ENCODE assay signal across 8 cellular contexts in genomic region chr9:19408693-19409405, GRCh38. TPM values are rescaled to one million over a fixed set of nuclear protein-coding genes. Genes with fewer than 3 reads are reported as not detected.
A peak's percentile ranks its signal among the peaks of the same experiment; 100 is the strongest.
DNase-seq lines count a peak whose midpoint lies in the region; ATAC-seq and TF ChIP-seq lines count a peak whose summit lies in the region.

ACER2 (plus strand) TSS chr9:19409009; CDS start chr9:19409085, 76 bp downstream.

- DNase-seq in AG09309 (ENCODE audit: low read depth) (no peak), NCI-H2196 treated with DMSO at 0.1 percent for 48 hours (lab: John Stamatoyannopoulos, UW; ENCODE audit: unreplicated experiment) (peak; percentile 78), activated B cell treated with CpG ODN at 0.5 μM for 24 hours (peak; percentile 99), caudate nucleus (lab: John Stamatoyannopoulos, UW) (peak; percentile 22 to 97 (median 83)), iris pigment epithelial cell (ENCODE audit: low read depth) (peak; percentile 89)
- DNase-seq in stimulated activated CD4-positive, alpha-beta T cell treated with anti-CD3 and anti-CD28 coated beads, Interleukin-12 subunit alpha, Interleukin-12 subunit beta, amount 100 ng/mL, for 24 hours (ENCODE audit: low read depth in 2 of 2): peak; percentile 85 to 92

- POLR2A ChIA-PET in activated B cell treated with CpG ODN at 0.5 μM for 24 hours (lab: Charles Lee): interaction anchor here (0.6 to 1.3 kb wide), 4 partner anchors 29 to 283 kb away, joined by 3 to 12 read pairs (median 3); partner anchors contain the start of gene RPS6

- no peaks in the 10 kb centered on the region for H3K27me3 Mint-ChIP-seq in activated B cell treated with CpG ODN at 0.5 μM for 24 hours

- peak within 1 kb of the TSS; percentile 69 for H3K27ac Mint-ChIP-seq in activated B cell treated with CpG ODN at 0.5 μM for 24 hours

- peak; percentile 24 for TF ChIP-seq CTCF in AG09309 (IDR thresholded peaks at IDR 0.05; ENCODE audit: control insufficient read depth, insufficient read depth, low read depth, low read length, missing control alignments)
- no peak for TF ChIP-seq CTCF in activated B cell treated with CpG ODN at 0.5 μM for 24 hours (IDR thresholded peaks at IDR 0.05)

- peak within 1 kb of the TSS; percentile 94 for H3K4me3 Mint-ChIP-seq in activated B cell treated with CpG ODN at 0.5 μM for 24 hours

- peak within 1 kb of the TSS; percentile 90 for H3K27ac ChIP-seq in caudate nucleus (ENCODE audit: low read depth, low read length)

- CTCF ChIA-PET in activated B cell treated with CpG ODN at 0.5 μM for 24 hours (lab: Charles Lee): no interaction called here

- H3K4me3 ChIP-seq in AG09309 (ENCODE audit: control insufficient read depth, low read depth, low read length): peak within 1 kb of the TSS; percentile 78

- H3K4me1 Mint-ChIP-seq in activated B cell treated with CpG ODN at 0.5 μM for 24 hours: peaks cover 12% of the 10 kb centered on the region

- intact Hi-C loops in activated B cell treated with CpG ODN at 0.5 μM for 24 hours (cut with micrococcal nuclease): loop anchor here (1.0 to 2.0 kb wide), 7 partner anchors 29 to 360 kb away; partner anchors contain the start of genes DENND4C, HAUS6, RPS6 and RRAGA

- ATAC-seq in GM18873 (IDR thresholded peaks at IDR 0.05; ENCODE audit: low FRiP score, unreplicated experiment): peak; percentile 81
- peak; percentile 98 for ATAC-seq in HG03135 (IDR thresholded peaks at IDR 0.05; ENCODE audit: unreplicated experiment)
- peak; percentile 97 for ATAC-seq in activated B cell treated with CpG ODN at 0.5 μM for 24 hours (ENCODE audit: low read depth)

- H3K36me3 Mint-ChIP-seq in activated B cell treated with CpG ODN at 0.5 μM for 24 hours (ENCODE audit: low read depth): peaks cover 3% of the 10 kb centered on the region

- H3K9me3 Mint-ChIP-seq in activated B cell treated with CpG ODN at 0.5 μM for 24 hours: no peaks in the 10 kb centered on the region

RNA-seq across cellular contexts. Expression of gene ACER2, which starts in this region (rescaled TPM):
- total RNA-seq in activated B cell treated with CpG ODN at 0.5 μM for 24 hours: 1.4 and 2.0 TPM in 2 replicates
